ENCODE assay signal across 1 cellular context in genomic region chr16:695355-696089, GRCh38.
A peak's percentile ranks its signal among the peaks of the same experiment; 100 is the strongest.
TF ChIP-seq lines count a peak whose summit lies in the region.

No MANE protein-coding gene starts in this region.

TF ChIP-seq in WTC11, 78 proteins besides CTCF, POLR2A, EP300 and RAD21 (continued from another document and continues in another):
- TF ChIP-seq ZNF425 (CRISPR knock-in tag; conservative IDR thresholded peaks at IDR 0.05): no peak
- no peak for TF ChIP-seq ELF4 (CRISPR knock-in tag; IDR thresholded peaks at IDR 0.05; ENCODE audit: low read depth)
- TF ChIP-seq SP1 (CRISPR knock-in tag; conservative IDR thresholded peaks at IDR 0.05): peak; percentile 60
- TF ChIP-seq TEAD1 (CRISPR knock-in tag; IDR thresholded peaks at IDR 0.05): no peak; the same call in 1 of the 2 replicates
- TF ChIP-seq HMGXB4 (CRISPR knock-in tag; IDR thresholded peaks at IDR 0.05): no peak
- TF ChIP-seq RELA (CRISPR knock-in tag; IDR thresholded peaks at IDR 0.05; ENCODE audit: borderline replicate concordance): no peak
- TF ChIP-seq, protein P1, sequence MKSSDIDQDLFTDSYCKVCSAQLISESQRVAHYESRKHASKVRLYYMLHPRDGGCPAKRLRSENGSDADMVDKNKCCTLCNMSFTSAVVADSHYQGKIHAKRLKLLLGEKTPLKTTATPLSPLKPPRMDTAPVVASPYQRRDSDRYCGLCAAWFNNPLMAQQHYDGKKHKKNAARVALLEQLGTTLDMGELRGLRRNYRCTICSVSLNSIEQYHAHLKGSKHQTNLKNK (CRISPR knock-in tag; IDR thresholded peaks at IDR 0.05): no peak
- no peak for TF ChIP-seq CDX4 (CRISPR knock-in tag; IDR thresholded peaks at IDR 0.05; ENCODE audit: borderline replicate concordance)
- TF ChIP-seq USF2 (CRISPR knock-in tag; IDR thresholded peaks at IDR 0.05): peak; percentile 86
- TF ChIP-seq HMGA2 (CRISPR knock-in tag; IDR thresholded peaks at IDR 0.05): no peak
- no peak for TF ChIP-seq KAT7 (CRISPR knock-in tag; IDR thresholded peaks at IDR 0.05; ENCODE audit: borderline replicate concordance)
- TF ChIP-seq GTF2I (CRISPR knock-in tag; conservative IDR thresholded peaks at IDR 0.05): no peak
- no peak for TF ChIP-seq E2F5 (CRISPR knock-in tag; IDR thresholded peaks at IDR 0.05)
- TF ChIP-seq, protein P2, sequence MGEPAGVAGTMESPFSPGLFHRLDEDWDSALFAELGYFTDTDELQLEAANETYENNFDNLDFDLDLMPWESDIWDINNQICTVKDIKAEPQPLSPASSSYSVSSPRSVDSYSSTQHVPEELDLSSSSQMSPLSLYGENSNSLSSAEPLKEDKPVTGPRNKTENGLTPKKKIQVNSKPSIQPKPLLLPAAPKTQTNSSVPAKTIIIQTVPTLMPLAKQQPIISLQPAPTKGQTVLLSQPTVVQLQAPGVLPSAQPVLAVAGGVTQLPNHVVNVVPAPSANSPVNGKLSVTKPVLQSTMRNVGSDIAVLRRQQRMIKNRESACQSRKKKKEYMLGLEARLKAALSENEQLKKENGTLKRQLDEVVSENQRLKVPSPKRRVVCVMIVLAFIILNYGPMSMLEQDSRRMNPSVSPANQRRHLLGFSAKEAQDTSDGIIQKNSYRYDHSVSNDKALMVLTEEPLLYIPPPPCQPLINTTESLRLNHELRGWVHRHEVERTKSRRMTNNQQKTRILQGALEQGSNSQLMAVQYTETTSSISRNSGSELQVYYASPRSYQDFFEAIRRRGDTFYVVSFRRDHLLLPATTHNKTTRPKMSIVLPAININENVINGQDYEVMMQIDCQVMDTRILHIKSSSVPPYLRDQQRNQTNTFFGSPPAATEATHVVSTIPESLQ (CRISPR knock-in tag; IDR thresholded peaks at IDR 0.05): no peak
- TF ChIP-seq PRDM15 (CRISPR knock-in tag; IDR thresholded peaks at IDR 0.05): peak; percentile 56; the same call in 1 of the 2 replicates
- TF ChIP-seq PRRX2 (CRISPR knock-in tag; IDR thresholded peaks at IDR 0.05): no peak
- TF ChIP-seq EMX1 (CRISPR knock-in tag; IDR thresholded peaks at IDR 0.05): no peak
- TF ChIP-seq ARID4B (CRISPR knock-in tag; IDR thresholded peaks at IDR 0.05; ENCODE audit: borderline replicate concordance): peak; percentile 67; the same call in 1 of the 2 replicates
- TF ChIP-seq, protein P3, sequence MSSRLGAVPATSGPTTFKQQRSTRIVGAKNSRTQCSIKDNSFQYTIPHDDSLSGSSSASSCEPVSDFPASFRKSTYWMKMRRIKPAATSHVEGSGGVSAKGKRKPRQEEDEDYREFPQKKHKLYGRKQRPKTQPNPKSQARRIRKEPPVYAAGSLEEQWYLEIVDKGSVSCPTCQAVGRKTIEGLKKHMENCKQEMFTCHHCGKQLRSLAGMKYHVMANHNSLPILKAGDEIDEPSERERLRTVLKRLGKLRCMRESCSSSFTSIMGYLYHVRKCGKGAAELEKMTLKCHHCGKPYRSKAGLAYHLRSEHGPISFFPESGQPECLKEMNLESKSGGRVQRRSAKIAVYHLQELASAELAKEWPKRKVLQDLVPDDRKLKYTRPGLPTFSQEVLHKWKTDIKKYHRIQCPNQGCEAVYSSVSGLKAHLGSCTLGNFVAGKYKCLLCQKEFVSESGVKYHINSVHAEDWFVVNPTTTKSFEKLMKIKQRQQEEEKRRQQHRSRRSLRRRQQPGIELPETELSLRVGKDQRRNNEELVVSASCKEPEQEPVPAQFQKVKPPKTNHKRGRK (CRISPR knock-in tag; IDR thresholded peaks at IDR 0.05; ENCODE audit: borderline replicate concordance): no peak
- TF ChIP-seq ETV6 (CRISPR knock-in tag; IDR thresholded peaks at IDR 0.05): peak; percentile 53; the same call in 1 of the 2 replicates
- TF ChIP-seq NR2C2 (CRISPR knock-in tag; IDR thresholded peaks at IDR 0.05): no peak
- TF ChIP-seq, protein P4, sequence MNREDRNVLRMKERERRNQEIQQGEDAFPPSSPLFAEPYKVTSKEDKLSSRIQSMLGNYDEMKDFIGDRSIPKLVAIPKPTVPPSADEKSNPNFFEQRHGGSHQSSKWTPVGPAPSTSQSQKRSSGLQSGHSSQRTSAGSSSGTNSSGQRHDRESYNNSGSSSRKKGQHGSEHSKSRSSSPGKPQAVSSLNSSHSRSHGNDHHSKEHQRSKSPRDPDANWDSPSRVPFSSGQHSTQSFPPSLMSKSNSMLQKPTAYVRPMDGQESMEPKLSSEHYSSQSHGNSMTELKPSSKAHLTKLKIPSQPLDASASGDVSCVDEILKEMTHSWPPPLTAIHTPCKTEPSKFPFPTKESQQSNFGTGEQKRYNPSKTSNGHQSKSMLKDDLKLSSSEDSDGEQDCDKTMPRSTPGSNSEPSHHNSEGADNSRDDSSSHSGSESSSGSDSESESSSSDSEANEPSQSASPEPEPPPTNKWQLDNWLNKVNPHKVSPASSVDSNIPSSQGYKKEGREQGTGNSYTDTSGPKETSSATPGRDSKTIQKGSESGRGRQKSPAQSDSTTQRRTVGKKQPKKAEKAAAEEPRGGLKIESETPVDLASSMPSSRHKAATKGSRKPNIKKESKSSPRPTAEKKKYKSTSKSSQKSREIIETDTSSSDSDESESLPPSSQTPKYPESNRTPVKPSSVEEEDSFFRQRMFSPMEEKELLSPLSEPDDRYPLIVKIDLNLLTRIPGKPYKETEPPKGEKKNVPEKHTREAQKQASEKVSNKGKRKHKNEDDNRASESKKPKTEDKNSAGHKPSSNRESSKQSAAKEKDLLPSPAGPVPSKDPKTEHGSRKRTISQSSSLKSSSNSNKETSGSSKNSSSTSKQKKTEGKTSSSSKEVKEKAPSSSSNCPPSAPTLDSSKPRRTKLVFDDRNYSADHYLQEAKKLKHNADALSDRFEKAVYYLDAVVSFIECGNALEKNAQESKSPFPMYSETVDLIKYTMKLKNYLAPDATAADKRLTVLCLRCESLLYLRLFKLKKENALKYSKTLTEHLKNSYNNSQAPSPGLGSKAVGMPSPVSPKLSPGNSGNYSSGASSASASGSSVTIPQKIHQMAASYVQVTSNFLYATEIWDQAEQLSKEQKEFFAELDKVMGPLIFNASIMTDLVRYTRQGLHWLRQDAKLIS (CRISPR knock-in tag; IDR thresholded peaks at IDR 0.05; ENCODE audit: borderline replicate concordance): no peak
- no peak for TF ChIP-seq ZSCAN18 (CRISPR knock-in tag; IDR thresholded peaks at IDR 0.05)
